8 cellular contexts compared by ENCODE assay signal in the genomic region with DNA sequence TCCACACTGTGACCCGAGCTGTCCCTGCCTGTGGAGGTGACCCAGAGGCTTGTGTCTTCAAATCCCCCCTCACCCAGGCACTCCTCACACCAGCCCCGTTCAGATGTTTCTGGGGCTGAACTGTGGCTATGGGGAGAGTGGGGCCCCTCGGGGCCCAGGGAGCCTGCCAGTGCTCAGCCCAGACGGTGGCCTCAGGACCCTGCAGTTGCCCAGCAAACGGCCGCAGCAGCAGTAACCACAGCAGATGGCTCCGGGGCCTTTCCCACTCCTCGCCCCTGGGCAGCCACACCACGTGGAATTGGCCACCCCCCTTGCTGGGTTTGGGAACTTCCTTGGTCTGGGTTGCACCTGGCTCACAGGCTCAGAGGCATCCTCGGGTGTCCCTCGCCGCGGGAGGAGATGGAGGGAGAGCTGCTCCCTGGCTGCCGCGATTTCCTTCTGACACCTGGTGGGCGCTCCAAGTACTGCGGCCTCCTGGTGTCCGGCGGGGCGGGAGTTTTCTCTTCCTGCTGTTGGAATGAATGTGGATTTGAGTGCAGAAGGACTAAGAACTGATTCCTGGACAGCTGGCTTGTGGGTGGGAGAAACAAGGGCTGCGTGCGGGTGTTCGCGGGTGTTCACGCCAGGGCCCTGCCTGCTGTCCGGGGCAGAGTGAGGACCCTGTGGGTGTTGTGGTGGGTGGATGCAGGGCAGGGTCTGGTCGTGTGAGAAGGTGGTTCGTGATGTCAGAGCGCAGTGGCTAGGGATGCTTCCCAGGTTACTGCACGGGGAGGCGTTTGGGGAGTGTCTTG.
DNase-seq lines count a peak whose midpoint lies in the region.

No MANE protein-coding gene starts in this region.

- DNase-seq in DMS 273 (lab: John Stamatoyannopoulos, UW; ENCODE audit: unreplicated experiment), result peak; percentile 87
- DNase-seq in DMS 273 treated with DMSO at 0.1 percent for 48 hours (lab: John Stamatoyannopoulos, UW), result no peak
- peak; percentile 48 for DNase-seq in NCI-H1092 (lab: John Stamatoyannopoulos, UW)
- peak; percentile 6 for DNase-seq in activated CD4-positive, alpha-beta T cell treated with anti-CD3 and anti-CD28 coated beads, Interleukin-2, amount 10 ng/mL, durations not matched to agents 7 days and 5 days
- DNase-seq in epidermal melanocyte (ENCODE audit: insufficient read length, low spot score), result peak; percentile 51
- DNase-seq in mucosa of gallbladder (ENCODE audit: low spot score), result peak; percentile 64
- DNase-seq in T-helper 2 cell treated with Interferon-gamma antibody and Interleukin-4, amounts not matched to agents 5 μg/mL and 100 μg/mL, for 36 hours (ENCODE audit: low spot score), result no peak

- no peaks in the 10 kb centered on the region for H3K36me3 Mint-ChIP-seq in activated CD4-positive, alpha-beta T cell treated with anti-CD3 and anti-CD28 coated beads, Interleukin-2, amount 10 ng/mL, durations not matched to agents 7 days and 5 days (ENCODE audit: low read depth)
- H3K36me3 Mint-ChIP-seq in T-helper 2 cell treated with Interferon-gamma antibody and Interleukin-4, amounts not matched to agents 5 μg/mL and 100 μg/mL, for 36 hours (ENCODE audit: low read depth), result no peaks in the 10 kb centered on the region

- CTCF ChIA-PET in activated CD4-positive, alpha-beta T cell treated with anti-CD3 and anti-CD28 coated beads, Interleukin-2, amount 10 ng/mL, durations not matched to agents 7 days and 5 days (lab: Charles Lee), result no interaction called here

- H3K27ac ChIP-seq in stomach smooth muscle (ENCODE audit: low read length), result peak overlapping the region; percentile 55

- H3K4me1 Mint-ChIP-seq in activated CD4-positive, alpha-beta T cell treated with anti-CD3 and anti-CD28 coated beads, Interleukin-2, amount 10 ng/mL, durations not matched to agents 7 days and 5 days, result no peaks in the 10 kb centered on the region
- H3K4me1 Mint-ChIP-seq in T-helper 2 cell treated with Interferon-gamma antibody and Interleukin-4, amounts not matched to agents 5 μg/mL and 100 μg/mL, for 36 hours (ENCODE audit: low read depth), result no peaks in the 10 kb centered on the region

- H3K4me3 ChIP-seq in stomach smooth muscle (ENCODE audit: low read length in 2 of 2), result no peak overlapping the region

- H3K9me3 ChIP-seq in stomach smooth muscle (ENCODE audit: control insufficient read depth in 2 of 2, low read length in 2 of 2), result no peaks in the 10 kb centered on the region

- no peaks in the 10 kb centered on the region for H3K27me3 Mint-ChIP-seq in activated CD4-positive, alpha-beta T cell treated with anti-CD3 and anti-CD28 coated beads, Interleukin-2, amount 10 ng/mL, durations not matched to agents 7 days and 5 days
- H3K27me3 Mint-ChIP-seq in T-helper 2 cell treated with Interferon-gamma antibody and Interleukin-4, amounts not matched to agents 5 μg/mL and 100 μg/mL, for 36 hours (ENCODE audit: low read depth), result no peaks in the 10 kb centered on the region

- no peaks in the 10 kb centered on the region for H3K27me3 ChIP-seq in stomach smooth muscle (ENCODE audit: control insufficient read depth in 1 of 2, insufficient read depth in 2 of 2, low read length in 2 of 2)

- no peak overlapping the region for H3K9ac ChIP-seq in stomach smooth muscle (ENCODE audit: low read length in 2 of 2)

- peaks cover 33% of the 10 kb centered on the region for H3K4me1 ChIP-seq in stomach smooth muscle (ENCODE audit: control insufficient read depth, insufficient read depth, low read length)

- peaks cover 14 to 39% of the 10 kb centered on the region in 2 donors for H3K36me3 ChIP-seq in stomach smooth muscle (ENCODE audit: control insufficient read depth in 2 of 2, insufficient read depth in 2 of 2, low read length in 2 of 2)

- no peaks in the 10 kb centered on the region for H3K9me3 Mint-ChIP-seq in activated CD4-positive, alpha-beta T cell treated with anti-CD3 and anti-CD28 coated beads, Interleukin-2, amount 10 ng/mL, durations not matched to agents 7 days and 5 days
- H3K9me3 Mint-ChIP-seq in T-helper 2 cell treated with Interferon-gamma antibody and Interleukin-4, amounts not matched to agents 5 μg/mL and 100 μg/mL, for 36 hours, result no peaks in the 10 kb centered on the region

- H3K27ac Mint-ChIP-seq in activated CD4-positive, alpha-beta T cell treated with anti-CD3 and anti-CD28 coated beads, Interleukin-2, amount 10 ng/mL, durations not matched to agents 7 days and 5 days, result no peak overlapping the region
- no peak overlapping the region for H3K27ac Mint-ChIP-seq in T-helper 2 cell treated with Interferon-gamma antibody and Interleukin-4, amounts not matched to agents 5 μg/mL and 100 μg/mL, for 36 hours

- POLR2A ChIA-PET in activated CD4-positive, alpha-beta T cell treated with anti-CD3 and anti-CD28 coated beads, Interleukin-2, amount 10 ng/mL, durations not matched to agents 7 days and 5 days (lab: Charles Lee), result no interaction called here

- H3K4me3 Mint-ChIP-seq in activated CD4-positive, alpha-beta T cell treated with anti-CD3 and anti-CD28 coated beads, Interleukin-2, amount 10 ng/mL, durations not matched to agents 7 days and 5 days, result no peak overlapping the region
- no peak overlapping the region for H3K4me3 Mint-ChIP-seq in T-helper 2 cell treated with Interferon-gamma antibody and Interleukin-4, amounts not matched to agents 5 μg/mL and 100 μg/mL, for 36 hours

Comparison
In these comparisons a context has a peak if more than half of its experiments do, and no peak if none do; other contexts are left out.
1. DNase-seq: peak in DMS 273 (single experiment), NCI-H1092 (single experiment), activated CD4-positive, alpha-beta T cell treated with anti-CD3 and anti-CD28 coated beads, Interleukin-2, amount 10 ng/mL, durations not matched to agents 7 days and 5 days (single experiment), epidermal melanocyte (single experiment) and mucosa of gallbladder (single experiment); none in DMS 273 treated with DMSO at 0.1 percent for 48 hours (single experiment) and T-helper 2 cell treated with Interferon-gamma antibody and Interleukin-4, amounts not matched to agents 5 μg/mL and 100 μg/mL, for 36 hours (single experiment).